19 cellular contexts compared by ENCODE assay signal in the genomic region with DNA sequence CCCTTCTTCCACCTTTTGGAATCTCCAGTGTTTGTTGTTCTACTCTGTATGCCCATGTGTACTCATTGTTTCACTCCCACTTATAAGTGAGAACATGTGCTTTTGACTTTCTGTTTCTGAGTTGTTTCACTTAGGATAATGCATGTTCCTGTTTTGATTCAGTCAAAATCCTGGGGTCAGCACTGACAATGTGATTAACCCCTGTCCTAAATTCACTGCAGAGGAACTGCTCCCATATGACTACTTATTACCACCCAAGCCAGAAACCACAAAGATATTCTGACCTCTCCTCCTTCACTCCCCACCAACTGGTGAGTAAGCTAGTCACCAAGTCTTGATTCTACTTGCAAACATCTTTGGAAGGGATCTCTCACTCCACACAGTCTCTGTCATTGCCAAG.
A peak's percentile ranks its signal among the peaks of the same experiment; 100 is the strongest.
DNase-seq lines count a peak whose midpoint lies in the region; ATAC-seq and TF ChIP-seq lines count a peak whose summit lies in the region.
"Had no signal": no experiment of that assay in that cellular context is flagged by ENCODE, and none has a peak within 500 bp of the region (broad histone marks: within the 10 kb centered on the region; RNA-seq: fewer than 3 reads in every experiment).

No MANE protein-coding gene starts in this region.

- peaks cover 13% of the 10 kb centered on the region for H3K9me3 Mint-ChIP-seq in osteocyte (ENCODE audit: unreplicated experiment)

- no peak overlapping the region for H3K9ac ChIP-seq in OCI-LY3 (ENCODE audit: low read length)
- no peak overlapping the region for H3K9ac ChIP-seq in fibroblast of lung (ENCODE audit: insufficient read depth, low read length)
- H3K9ac ChIP-seq: KMS-11, parathyroid adenoma had no signal

- peak overlapping the region; percentile 2; the same call in 1 of the 2 replicates for H3K4me2 ChIP-seq in OCI-LY3 (ENCODE audit: low read length)
- no peak overlapping the region for H3K4me2 ChIP-seq in fibroblast of lung (ENCODE audit: extremely low read depth, insufficient read depth, low read length)
- H3K4me2 ChIP-seq: GM23338, KMS-11 had no signal

- intact Hi-C loops in Right ventricle myocardium superior (cut with DNase I), result no loop called here

- H3K79me2 ChIP-seq in OCI-LY3 (ENCODE audit: low read length) (no peaks in the 10 kb centered on the region), fibroblast of lung (ENCODE audit: control insufficient read depth, insufficient read depth, low read length) (no peaks in the 10 kb centered on the region)
- H3K79me2 ChIP-seq: parathyroid adenoma had no signal

- H3K4me1 Mint-ChIP-seq in osteocyte (ENCODE audit: unreplicated experiment), result peaks cover 34% of the 10 kb centered on the region
- H3K4me1 Mint-ChIP-seq: activated T-helper 17 cell treated with anti-CD3 and anti-CD28 coated beads, Interleukin-2, amount 50 U/mL, for 72 hours; GM23338 had no signal

- H3K36me3 ChIP-seq in OCI-LY3 (replicated peaks; ENCODE audit: low read depth, low read length) (peaks cover 5% of the 10 kb centered on the region), fibroblast of lung (ENCODE audit: control insufficient read depth, insufficient read depth, low read length) (no peaks in the 10 kb centered on the region)
- H3K36me3 ChIP-seq: cardiac muscle cell had no signal

- peak overlapping the region; percentile 20 for H3K27ac Mint-ChIP-seq in osteocyte (ENCODE audit: unreplicated experiment)
- H3K27ac Mint-ChIP-seq: activated T-helper 17 cell treated with anti-CD3 and anti-CD28 coated beads, Interleukin-2, amount 50 U/mL, for 72 hours; GM23338; T-helper 2 cell treated with Interferon-gamma antibody and Interleukin-4, amounts not matched to agents 5 μg/mL and 100 μg/mL, for 36 hours; type B pancreatic cell had no signal

- H3K4me3 ChIP-seq in OCI-LY3 (ENCODE audit: low read length), result no peak overlapping the region
- H3K4me3 ChIP-seq in fibroblast of lung (replicated peaks in 1 of 4; ENCODE audit: control extremely low read depth in 1 of 4, insufficient read depth in 1 of 4, low read depth in 3 of 4, low read length in 4 of 4), result no peak overlapping the region
- H3K4me3 ChIP-seq: cardiac muscle cell, GM23338 had no signal

- no peaks in the 10 kb centered on the region for H3K27me3 ChIP-seq in OCI-LY3 (ENCODE audit: low read depth, low read length)
- H3K27me3 ChIP-seq in fibroblast of lung (ENCODE audit: control insufficient read depth, insufficient read depth, low read length), result no peaks in the 10 kb centered on the region
- H3K27me3 ChIP-seq: cardiac muscle cell had no signal

- no peak overlapping the region for H3K27ac ChIP-seq in OCI-LY3 (ENCODE audit: low read length)
- H3K27ac ChIP-seq in fibroblast of lung (ENCODE audit: insufficient read depth, low read length), result no peak overlapping the region
- H3K27ac ChIP-seq: cardiac muscle cell, KMS-11, parathyroid adenoma had no signal

- ATAC-seq in Right ventricle myocardium superior (ENCODE audit: poor library complexity) (no peak), GM21529 (IDR thresholded peaks at IDR 0.05; ENCODE audit: unreplicated experiment) (no peak), HG02981 (IDR thresholded peaks at IDR 0.05; ENCODE audit: unreplicated experiment) (no peak)
- ATAC-seq: activated T-helper 17 cell treated with anti-CD3 and anti-CD28 coated beads, Interleukin-2, amount 50 U/mL, for 72 hours; GM23338 had no signal

- no peaks in the 10 kb centered on the region for H3K27me3 Mint-ChIP-seq in osteocyte (ENCODE audit: unreplicated experiment)
- H3K27me3 Mint-ChIP-seq: activated T-helper 17 cell treated with anti-CD3 and anti-CD28 coated beads, Interleukin-2, amount 50 U/mL, for 72 hours; type B pancreatic cell had no signal

- TF ChIP-seq CTCF in OCI-LY3 (IDR thresholded peaks at IDR 0.05; ENCODE audit: low read depth, low read length) (no peak), fibroblast of lung (conservative IDR thresholded peaks at IDR 0.05 in 1 of 2, IDR thresholded peaks at IDR 0.05 in 1 of 2; ENCODE audit: low read depth in 1 of 2, low read length in 2 of 2) (no peak), osteocyte (IDR thresholded peaks at IDR 0.05) (no peak)

- H2AFZ ChIP-seq in OCI-LY3 (ENCODE audit: low read depth, low read length), result no peak overlapping the region
- H2AFZ ChIP-seq in fibroblast of lung (ENCODE audit: low read length), result no peak overlapping the region
- H2AFZ ChIP-seq: GM23338, parathyroid adenoma had no signal

- H4K20me1 ChIP-seq in OCI-LY3 (ENCODE audit: insufficient read depth, low read length) (no peaks in the 10 kb centered on the region), fibroblast of lung (ENCODE audit: control insufficient read depth, extremely low read depth, insufficient read depth, low read length) (no peaks in the 10 kb centered on the region)

- peak; percentile 60 for DNase-seq in Daoy (ENCODE audit: low read depth)
- DNase-seq in fibroblast of lung (ENCODE audit: low read depth in 2 of 2), result peak; percentile 68 to 91
- DNase-seq in osteocyte (ENCODE audit: extremely low spot score, unreplicated experiment), result no peak
- DNase-seq in Right ventricle myocardium superior, result no peak
- DNase-seq in ureter (ENCODE audit: low spot score), result no peak
- DNase-seq: DND-41, NCI-H1694 treated with DMSO at 0.1 percent for 48 hours, NCI-H524 treated with DMSO at 0.1 percent for 48 hours, RPMI8226 had no signal

- no peaks in the 10 kb centered on the region for H3K36me3 Mint-ChIP-seq in osteocyte (ENCODE audit: unreplicated experiment)

- no peak overlapping the region for H3K4me3 Mint-ChIP-seq in osteocyte (ENCODE audit: unreplicated experiment)
- H3K4me3 Mint-ChIP-seq: activated T-helper 17 cell treated with anti-CD3 and anti-CD28 coated beads, Interleukin-2, amount 50 U/mL, for 72 hours; GM23338; T-helper 2 cell treated with Interferon-gamma antibody and Interleukin-4, amounts not matched to agents 5 μg/mL and 100 μg/mL, for 36 hours; type B pancreatic cell had no signal

- H3K9me3 ChIP-seq in OCI-LY3 (ENCODE audit: insufficient read depth, low read length), result peaks cover 11% of the 10 kb centered on the region; the same call in 1 of the 2 replicates
- no peaks in the 10 kb centered on the region for H3K9me3 ChIP-seq in fibroblast of lung (ENCODE audit: control insufficient read depth, insufficient read depth, low read depth, low read length)

- peaks cover 8% of the 10 kb centered on the region for H3K4me1 ChIP-seq in OCI-LY3 (ENCODE audit: low read length)
- peaks cover 5% of the 10 kb centered on the region for H3K4me1 ChIP-seq in fibroblast of lung (ENCODE audit: control insufficient read depth, extremely low read depth, insufficient read depth, low read length)

Comparison
In these comparisons a context has a peak if more than half of its experiments do, and no peak if none do; other contexts are left out.
1. DNase-seq: peak in Daoy (single experiment) and fibroblast of lung (2 of 2); none in osteocyte (single experiment), Right ventricle myocardium superior (single experiment) and ureter (single experiment).